1 cellular context compared by ENCODE assay signal in genomic region chr2:197870137-197870536, GRCh38.
TF ChIP-seq lines count a peak whose summit lies in the region.

No MANE protein-coding gene starts in this region.

TF ChIP-seq in SK-N-SH, 30 proteins besides CTCF, POLR2A, EP300 and RAD21 (continued from another document):
- no peak for TF ChIP-seq USF1 (IDR thresholded peaks at IDR 0.05; ENCODE audit: borderline replicate concordance, low read depth)
- no peak for TF ChIP-seq FOXM1 (IDR thresholded peaks at IDR 0.05; ENCODE audit: low read depth)
- TF ChIP-seq GATA2 (CRISPR knock-in tag; IDR thresholded peaks at IDR 0.05), result no peak
- TF ChIP-seq SMC3 (IDR thresholded peaks at IDR 0.05; ENCODE audit: low read depth, low read length), result no peak
- TF ChIP-seq MEF2A (IDR thresholded peaks at IDR 0.05; ENCODE audit: borderline replicate concordance, low read depth), result no peak
- TF ChIP-seq MAX (IDR thresholded peaks at IDR 0.05; ENCODE audit: low read depth), result no peak
- TF ChIP-seq YY1 (IDR thresholded peaks at IDR 0.05; ENCODE audit: low read depth), result no peak
TF ChIP-seq in SK-N-SH: peak in this region for 0.
